21 cellular contexts compared by ENCODE assay signal in the genomic region with DNA sequence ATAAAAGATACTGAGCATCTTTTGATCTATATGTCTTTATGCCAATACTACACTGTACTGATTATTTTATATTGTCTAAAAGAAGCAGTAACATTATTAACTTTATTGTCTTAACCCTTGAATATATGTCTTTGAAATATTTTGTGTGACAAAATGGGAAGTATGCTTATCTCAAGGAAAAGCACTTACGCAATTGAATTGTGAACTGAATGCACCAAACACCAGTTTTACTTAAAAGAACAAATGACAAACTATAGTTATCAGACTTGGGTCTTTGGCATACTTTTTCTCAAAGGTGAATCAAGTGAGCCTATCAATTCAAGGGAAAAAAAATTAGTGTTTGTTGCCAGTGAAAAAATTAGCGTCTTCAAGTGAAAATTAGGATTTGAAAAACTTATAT.
"Had no signal": no experiment of that assay in that cellular context is flagged by ENCODE, and none has a peak within 500 bp of the region (broad histone marks: within the 10 kb centered on the region; RNA-seq: fewer than 3 reads in every experiment).

No MANE protein-coding gene starts in this region.

- H3K27ac ChIP-seq: colonic mucosa, gastroesophageal sphincter, heart left ventricle, left ventricle myocardium inferior, spleen, upper lobe of right lung had no signal

- H3K27me3 ChIP-seq: brain microvascular endothelial cell, colonic mucosa, gastroesophageal sphincter, spleen, upper lobe of right lung had no signal

- H3K36me3 ChIP-seq: brain microvascular endothelial cell, colonic mucosa, gastroesophageal sphincter, heart left ventricle, left ventricle myocardium inferior, spleen, upper lobe of right lung had no signal

- ATAC-seq: activated naive CD8-positive, alpha-beta T cell treated with anti-CD3 and anti-CD28 coated beads, Interleukin-2, amount 50 U/mL, for 24 hours; gastroesophageal sphincter; heart left ventricle; stimulated activated memory B cell treated with anti-CD40 and anti-IgM and Interleukin-4, amounts not matched to agents 10 μg/mL and 1 μg/mL and 100 μg/mL, for 72 hours; upper lobe of right lung had no signal

- H3K4me3 ChIP-seq: colonic mucosa, gastroesophageal sphincter, heart left ventricle, left ventricle myocardium inferior, spleen, upper lobe of right lung had no signal

- DNase-seq: activated CD4-positive, alpha-beta T cell treated with anti-CD3 and anti-CD28 coated beads, Interleukin-2, amount 50 U/mL, for 1 hour; activated CD8-positive, alpha-beta memory T cell treated with anti-CD3 and anti-CD28 coated beads, Interleukin-2, amount 50 U/mL, for 48 hours; activated effector memory CD4-positive, alpha-beta T cell treated with Interleukin-2 at 50 U/mL for 16 hours; activated naive CD4-positive, alpha-beta T cell treated with anti-CD3 and anti-CD28 coated beads, Interleukin-2, amount 10 ng/mL, durations not matched to agents 7 days and 5 days; activated naive CD8-positive, alpha-beta T cell treated with anti-CD3 and anti-CD28 coated beads, Interleukin-2, amount 50 U/mL, for 24 hours; activated T-cell treated with anti-CD3 and anti-CD28 coated beads, Interleukin-2, amount 50 U/mL, for 48 hours; aorta; brain microvascular endothelial cell; colonic mucosa; erythroblast; heart left ventricle; left ventricle myocardium inferior; mammary epithelial cell; nephron progenitor cell; nucleus accumbens; posterior cingulate gyrus; spleen; stimulated activated CD4-positive, alpha-beta T cell treated with anti-CD3 and anti-CD28 coated beads, Interleukin-4, amount 100 ng/mL, for 4 hours; upper lobe of right lung had no signal

- H3K9me3 ChIP-seq: colonic mucosa, gastroesophageal sphincter, heart left ventricle, left ventricle myocardium inferior, spleen, upper lobe of right lung had no signal

- H3K4me1 ChIP-seq: colonic mucosa had no signal
